ENCODE assay signal across 8 cellular contexts in genomic region chr17:45051060-45051719, GRCh38. TPM values are rescaled to one million over a fixed set of nuclear protein-coding genes. Genes with fewer than 3 reads are reported as not detected.
A peak's percentile ranks its signal among the peaks of the same experiment; 100 is the strongest.
DNase-seq lines count a peak whose midpoint lies in the region; ATAC-seq lines count a peak whose summit lies in the region.

DCAKD (minus strand) TSS chr17:45051632; CDS start chr17:45034885, 16,747 bp downstream.

- peak within 1 kb of the TSS; percentile 92 for H3K4me3 Mint-ChIP-seq in activated T-helper 1 cell treated with anti-CD3 and anti-CD28 coated beads, Interleukin-12 subunit alpha, Interleukin-12 subunit beta, Interleukin-2, Interleukin-4 antibody, amounts not matched to agents 30 ng/mL and 10 ng/mL and 1 ng/mL, durations not matched to agents 14 hours and 24 hours and 36 hours
- H3K4me3 Mint-ChIP-seq in naive thymus-derived CD4-positive, alpha-beta T cell = peak within 1 kb of the TSS; percentile 87 to 96 (median 90)
- peak within 1 kb of the TSS; percentile 81 for H3K4me3 Mint-ChIP-seq in stimulated activated memory B cell treated with anti-CD40 and anti-IgM and Interleukin-4, amounts not matched to agents 10 μg/mL and 1 μg/mL and 100 μg/mL, for 72 hours

- H3K27me3 Mint-ChIP-seq in activated T-helper 1 cell treated with anti-CD3 and anti-CD28 coated beads, Interleukin-12 subunit alpha, Interleukin-12 subunit beta, Interleukin-2, Interleukin-4 antibody, amounts not matched to agents 30 ng/mL and 10 ng/mL and 1 ng/mL, durations not matched to agents 14 hours and 24 hours and 36 hours (ENCODE audit: insufficient read depth) = no peaks in the 10 kb centered on the region
- no peaks in the 10 kb centered on the region for H3K27me3 Mint-ChIP-seq in naive thymus-derived CD4-positive, alpha-beta T cell
- no peaks in the 10 kb centered on the region for H3K27me3 Mint-ChIP-seq in stimulated activated memory B cell treated with anti-CD40 and anti-IgM and Interleukin-4, amounts not matched to agents 10 μg/mL and 1 μg/mL and 100 μg/mL, for 72 hours

- peak within 1 kb of the TSS; percentile 92 for H3K9ac ChIP-seq in Karpas-422 (ENCODE audit: low read length)

- H3K27ac ChIP-seq in Karpas-422 (ENCODE audit: low read length) = peak within 1 kb of the TSS; percentile 58
- peak within 1 kb of the TSS; percentile 91 for H3K27ac ChIP-seq in naive thymus-derived CD4-positive, alpha-beta T cell (ENCODE audit: low read depth, low read length)

- peak within 1 kb of the TSS; percentile 94 for H3K27ac Mint-ChIP-seq in activated T-helper 1 cell treated with anti-CD3 and anti-CD28 coated beads, Interleukin-12 subunit alpha, Interleukin-12 subunit beta, Interleukin-2, Interleukin-4 antibody, amounts not matched to agents 30 ng/mL and 10 ng/mL and 1 ng/mL, durations not matched to agents 14 hours and 24 hours and 36 hours
- H3K27ac Mint-ChIP-seq in naive thymus-derived CD4-positive, alpha-beta T cell = peak within 1 kb of the TSS; percentile 85 to 98 (median 96)
- H3K27ac Mint-ChIP-seq in stimulated activated memory B cell treated with anti-CD40 and anti-IgM and Interleukin-4, amounts not matched to agents 10 μg/mL and 1 μg/mL and 100 μg/mL, for 72 hours = peak within 1 kb of the TSS; percentile 88

- H3K4me3 ChIP-seq in Karpas-422 (ENCODE audit: low read length) = peak within 1 kb of the TSS; percentile 90
- peak within 1 kb of the TSS; percentile 61 for H3K4me3 ChIP-seq in naive thymus-derived CD4-positive, alpha-beta T cell (ENCODE audit: low read length)

- 0 out of 2 replicates have a peak, but pooled peaks cover 3% of the 10 kb centered on the region for H4K20me1 ChIP-seq in Karpas-422 (ENCODE audit: insufficient read depth, low read depth, low read length)

- peak within 1 kb of the TSS; percentile 67; the same call in 1 of the 2 replicates for H2AFZ ChIP-seq in Karpas-422 (ENCODE audit: low read length)

- H3K79me2 ChIP-seq in Karpas-422 (ENCODE audit: low read length) = peaks cover 25% of the 10 kb centered on the region

- POLR2A ChIA-PET in naive thymus-derived CD4-positive, alpha-beta T cell (lab: Charles Lee) = interaction anchor here (0.8 to 6.5 kb wide), 12 partner anchors 10 to 152 kb away, joined by 3 to 95 read pairs (median 4); partner anchors contain the start of genes ACBD4, EFTUD2, HEXIM1 and NMT1

- ATAC-seq in GM21825 (IDR thresholded peaks at IDR 0.05; ENCODE audit: unreplicated experiment) = peak; percentile 92
- ATAC-seq in naive thymus-derived CD4-positive, alpha-beta T cell = peak; percentile 99
- peak; percentile 99 for ATAC-seq in stimulated activated memory B cell treated with anti-CD40 and anti-IgM and Interleukin-4, amounts not matched to agents 10 μg/mL and 1 μg/mL and 100 μg/mL, for 72 hours

- H3K4me1 ChIP-seq in Karpas-422 (ENCODE audit: low read length) = peaks cover 16% of the 10 kb centered on the region
- peaks cover 19 to 26% of the 10 kb centered on the region in 2 donors for H3K4me1 ChIP-seq in naive thymus-derived CD4-positive, alpha-beta T cell (ENCODE audit: control insufficient read depth in 2 of 2, insufficient read depth in 2 of 2, low read length in 2 of 2)

- peaks cover 10% of the 10 kb centered on the region for H3K36me3 Mint-ChIP-seq in activated T-helper 1 cell treated with anti-CD3 and anti-CD28 coated beads, Interleukin-12 subunit alpha, Interleukin-12 subunit beta, Interleukin-2, Interleukin-4 antibody, amounts not matched to agents 30 ng/mL and 10 ng/mL and 1 ng/mL, durations not matched to agents 14 hours and 24 hours and 36 hours (ENCODE audit: low read depth)
- peaks cover 0 to 14% (median 0%) of the 10 kb centered on the region in 5 donors for H3K36me3 Mint-ChIP-seq in naive thymus-derived CD4-positive, alpha-beta T cell
- no peaks in the 10 kb centered on the region for H3K36me3 Mint-ChIP-seq in stimulated activated memory B cell treated with anti-CD40 and anti-IgM and Interleukin-4, amounts not matched to agents 10 μg/mL and 1 μg/mL and 100 μg/mL, for 72 hours

- no peaks in the 10 kb centered on the region for H3K36me3 ChIP-seq in Karpas-422 (ENCODE audit: insufficient read depth, low read length)
- no peaks in the 10 kb centered on the region for H3K36me3 ChIP-seq in naive thymus-derived CD4-positive, alpha-beta T cell (ENCODE audit: control insufficient read depth in 2 of 3, insufficient read depth in 3 of 3, low read length in 3 of 3)

- CTCF ChIA-PET in naive thymus-derived CD4-positive, alpha-beta T cell (lab: Charles Lee) = interaction anchor here (0.9 to 1.1 kb wide), 3 partner anchors 16 to 146 kb away, joined by 3 to 4 read pairs (median 4); no protein-coding TSS in a partner anchor

- DNase-seq in DMS79 (lab: John Stamatoyannopoulos, UW) = peak; percentile 82
- DNase-seq in Karpas-422 = peak; percentile 98
- DNase-seq in RPMI7951 (ENCODE audit: low read depth) = peak; percentile 95
- DNase-seq in activated T-helper 1 cell treated with anti-CD3 and anti-CD28 coated beads, Interleukin-12 subunit alpha, Interleukin-12 subunit beta, Interleukin-2, Interleukin-4 antibody, amounts not matched to agents 30 ng/mL and 10 ng/mL and 1 ng/mL, durations not matched to agents 14 hours and 24 hours and 36 hours (ENCODE audit: low spot score) = peak; percentile 93
- peak; percentile 97 for DNase-seq in fibroblast of gingiva (ENCODE audit: low read depth)
- peak; percentile 78 to 93 (median 84) for DNase-seq in naive thymus-derived CD4-positive, alpha-beta T cell

- H3K9me3 ChIP-seq in Karpas-422 (ENCODE audit: low read length) = no peaks in the 10 kb centered on the region
- no peaks in the 10 kb centered on the region for H3K9me3 ChIP-seq in naive thymus-derived CD4-positive, alpha-beta T cell (ENCODE audit: control insufficient read depth in 2 of 3, low read length in 3 of 3)

- intact Hi-C loops in activated T-helper 1 cell treated with anti-CD3 and anti-CD28 coated beads, Interleukin-12 subunit alpha, Interleukin-12 subunit beta, Interleukin-2, Interleukin-4 antibody, amounts not matched to agents 30 ng/mL and 10 ng/mL and 1 ng/mL, durations not matched to agents 14 hours and 24 hours and 36 hours (cut with micrococcal nuclease) = loop anchor here (1.0 to 5.0 kb wide), 6 partner anchors 83 to 276 kb away; partner anchors contain the start of genes C1QL1, EFTUD2, HEXIM2 and KIF18B
- intact Hi-C loops in naive thymus-derived CD4-positive, alpha-beta T cell (cut with micrococcal nuclease) = loop anchor here (1.0 to 5.0 kb wide), 12 partner anchors 10 to 850 kb away; partner anchors contain the start of genes HEXIM2 (in 2 of the 2), KIF18B (in 2 of the 2), NMT1 (in 2 of the 2) and C1QL1 (in 1 of the 2)

- H3K4me1 Mint-ChIP-seq in activated T-helper 1 cell treated with anti-CD3 and anti-CD28 coated beads, Interleukin-12 subunit alpha, Interleukin-12 subunit beta, Interleukin-2, Interleukin-4 antibody, amounts not matched to agents 30 ng/mL and 10 ng/mL and 1 ng/mL, durations not matched to agents 14 hours and 24 hours and 36 hours (ENCODE audit: low read depth) = peaks cover 47% of the 10 kb centered on the region
- H3K4me1 Mint-ChIP-seq in naive thymus-derived CD4-positive, alpha-beta T cell = peaks cover 11 to 54% (median 41%) of the 10 kb centered on the region in 7 donors
- H3K4me1 Mint-ChIP-seq in stimulated activated memory B cell treated with anti-CD40 and anti-IgM and Interleukin-4, amounts not matched to agents 10 μg/mL and 1 μg/mL and 100 μg/mL, for 72 hours = peaks cover 35% of the 10 kb centered on the region

- no peaks in the 10 kb centered on the region for H3K9me2 ChIP-seq in Karpas-422 (replicated peaks; ENCODE audit: insufficient read depth, low read length)

- H3K27me3 ChIP-seq in Karpas-422 (ENCODE audit: low read length) = no peaks in the 10 kb centered on the region
- no peaks in the 10 kb centered on the region for H3K27me3 ChIP-seq in naive thymus-derived CD4-positive, alpha-beta T cell (ENCODE audit: control insufficient read depth in 2 of 2, insufficient read depth in 2 of 2, low read length in 2 of 2)

- peak within 1 kb of the TSS; percentile 100 for H3K4me2 ChIP-seq in Karpas-422 (ENCODE audit: low read depth, low read length, poor library complexity, severe bottlenecking)

- H3K9me3 Mint-ChIP-seq in activated T-helper 1 cell treated with anti-CD3 and anti-CD28 coated beads, Interleukin-12 subunit alpha, Interleukin-12 subunit beta, Interleukin-2, Interleukin-4 antibody, amounts not matched to agents 30 ng/mL and 10 ng/mL and 1 ng/mL, durations not matched to agents 14 hours and 24 hours and 36 hours = no peaks in the 10 kb centered on the region
- no peaks in the 10 kb centered on the region for H3K9me3 Mint-ChIP-seq in naive thymus-derived CD4-positive, alpha-beta T cell
- no peaks in the 10 kb centered on the region for H3K9me3 Mint-ChIP-seq in stimulated activated memory B cell treated with anti-CD40 and anti-IgM and Interleukin-4, amounts not matched to agents 10 μg/mL and 1 μg/mL and 100 μg/mL, for 72 hours

RNA-seq across cellular contexts. Expression of gene DCAKD, which starts in this region (rescaled TPM):
- 29.4 and 29.8 TPM in 2 replicates for total RNA-seq in Karpas-422 (2014; rRNA removed; shearing (Covaris generic); ENCODE audit: low replicate concordance)
- total RNA-seq in RPMI7951 (2014; rRNA removed; shearing (Covaris generic)) = 33.6 and 35.9 TPM in 2 replicates
- 24.0 and 24.9 TPM in 2 replicates for total RNA-seq in activated T-helper 1 cell treated with anti-CD3 and anti-CD28 coated beads, Interleukin-12 subunit alpha, Interleukin-12 subunit beta, Interleukin-2, Interleukin-4 antibody, amounts not matched to agents 30 ng/mL and 10 ng/mL and 1 ng/mL, durations not matched to agents 14 hours and 24 hours and 36 hours
- 10 to 100 TPM; 14.2 to 36.8 (median 29.8) TPM for total RNA-seq in naive thymus-derived CD4-positive, alpha-beta T cell
- polyA plus RNA-seq in naive thymus-derived CD4-positive, alpha-beta T cell = 10 to 100 TPM; 16.9 to 27.6 TPM

Comparison
In these comparisons a context has a peak if more than half of its experiments do, and no peak if none do; other contexts are left out.
1. Peak in every context shown above with its lines: DNase-seq, ATAC-seq, H3K4me3 ChIP-seq and H3K27ac ChIP-seq.